ENCODE assay signal across 9 cellular contexts in genomic region chr20:5205348-5206210, GRCh38.
A peak's percentile ranks its signal among the peaks of the same experiment; 100 is the strongest.
DNase-seq lines count a peak whose midpoint lies in the region; ATAC-seq and TF ChIP-seq lines count a peak whose summit lies in the region.
"Had no signal": no experiment of that assay in that cellular context is flagged by ENCODE, and none has a peak within 500 bp of the region (broad histone marks: within the 10 kb centered on the region; RNA-seq: fewer than 3 reads in every experiment).

No MANE protein-coding gene starts in this region.

- H3K4me1 ChIP-seq in mucosa of descending colon (ENCODE audit: low read depth): peaks cover 5% of the 10 kb centered on the region

- H3K27me3 Mint-ChIP-seq in endothelial cell (ENCODE audit: unreplicated experiment): peaks cover 2% of the 10 kb centered on the region
- H3K27me3 Mint-ChIP-seq: activated naive CD8-positive, alpha-beta T cell had no signal

- no peak overlapping the region for H3K27ac Mint-ChIP-seq in endothelial cell (ENCODE audit: unreplicated experiment)
- H3K27ac Mint-ChIP-seq: activated naive CD8-positive, alpha-beta T cell had no signal

- H3K4me3 Mint-ChIP-seq in endothelial cell (ENCODE audit: unreplicated experiment): no peak overlapping the region
- H3K4me3 Mint-ChIP-seq: activated naive CD8-positive, alpha-beta T cell had no signal

- TF ChIP-seq CTCF in endothelial cell (IDR thresholded peaks at IDR 0.05; ENCODE audit: unreplicated experiment) (peak; percentile 77), mucosa of descending colon (IDR thresholded peaks at IDR 0.05) (peak; percentile 66)

- no peaks in the 10 kb centered on the region for H3K9me3 Mint-ChIP-seq in endothelial cell (ENCODE audit: unreplicated experiment)

- no peak overlapping the region for H3K4me3 ChIP-seq in mucosa of descending colon

- H3K4me1 Mint-ChIP-seq in endothelial cell (ENCODE audit: unreplicated experiment): no peaks in the 10 kb centered on the region

- H3K36me3 ChIP-seq in mucosa of descending colon (ENCODE audit: low read depth): no peaks in the 10 kb centered on the region

- DNase-seq in COLO668 (lab: John Stamatoyannopoulos, UW; ENCODE audit: unreplicated experiment) (peak; percentile 57), NOMO-1 (lab: John Stamatoyannopoulos, UW; ENCODE audit: unreplicated experiment in 2 of 2) (peak; percentile 68 to 80), endothelial cell (ENCODE audit: low spot score) (peak; percentile 83), mucosa of descending colon (peak; percentile 67 to 80 (median 77))
- DNase-seq in activated CD8-positive, alpha-beta memory T cell treated with anti-CD3 and anti-CD28 coated beads for 4 hours (ENCODE audit: low read depth in 2 of 2): peak; percentile 21 to 22
- peak; percentile 32 to 38 for DNase-seq in stimulated activated CD8-positive, alpha-beta memory T cell treated with anti-CD3 and anti-CD28 coated beads, Interleukin-4, amount 100 ng/mL, for 4 hours (ENCODE audit: low read depth in 2 of 2, low spot score in 1 of 2)

- intact Hi-C loops in mucosa of descending colon (cut with DNase I, micrococcal nuclease): no loop called here

- H3K36me3 Mint-ChIP-seq in endothelial cell (ENCODE audit: low read depth, unreplicated experiment): peaks cover 14% of the 10 kb centered on the region
- H3K36me3 Mint-ChIP-seq: activated naive CD8-positive, alpha-beta T cell had no signal

- ATAC-seq in GM19467 (IDR thresholded peaks at IDR 0.05; ENCODE audit: unreplicated experiment) (peak; percentile 93), HG03575 (IDR thresholded peaks at IDR 0.05; ENCODE audit: extremely low read depth, insufficient number of reproducible peaks, low FRiP score, unreplicated experiment) (peak; percentile 92), mucosa of descending colon (peak; percentile 90)

- H3K9me3 ChIP-seq in mucosa of descending colon: no peaks in the 10 kb centered on the region

Comparison
In these comparisons a context has a peak if more than half of its experiments do, and no peak if none do; other contexts are left out.
1. DNase-seq: peak in every context shown above with its lines; median percentile 83 in endothelial cell; 77 in mucosa of descending colon; 74 in NOMO-1; 57 in COLO668; 35 in stimulated activated CD8-positive, alpha-beta memory T cell treated with anti-CD3 and anti-CD28 coated beads, Interleukin-4, amount 100 ng/mL, for 4 hours; 22 in activated CD8-positive, alpha-beta memory T cell treated with anti-CD3 and anti-CD28 coated beads for 4 hours.